ENCODE assay signal across 30 cellular contexts in genomic region chr19:42548545-42548944, GRCh38. TPM values are rescaled to one million over a fixed set of nuclear protein-coding genes. Genes with fewer than 3 reads are reported as not detected.
"Had no signal": no experiment of that assay in that cellular context is flagged by ENCODE, and none has a peak within 500 bp of the region (broad histone marks: within the 10 kb centered on the region; RNA-seq: fewer than 3 reads in every experiment).

No MANE protein-coding gene starts in this region.

- DNase-seq: activated CD4-positive, alpha-beta T cell treated with anti-CD3 and anti-CD28 coated beads, Interleukin-2, amount 10 ng/mL, durations not matched to agents 7 days and 5 days; activated CD4-positive, CD25-positive, alpha-beta regulatory T cell treated with anti-CD3 and anti-CD28 coated beads, Interleukin-2, amount 50 U/mL, for 72 hours; activated CD8-positive, alpha-beta memory T cell treated with anti-CD3 and anti-CD28 coated beads, Interleukin-2, amount 10 ng/mL, durations not matched to agents 7 days and 5 days; activated CD8-positive, alpha-beta T cell treated with anti-CD3 and anti-CD28 coated beads for 36 hours; activated effector memory CD4-positive, alpha-beta T cell treated with anti-CD3 and anti-CD28 coated beads, Interleukin-2, amount 50 U/mL, for 16 hours; activated naive CD4-positive, alpha-beta T cell treated with anti-CD3 and anti-CD28 coated beads, Interleukin-2, amount 10 ng/mL, durations not matched to agents 7 days and 5 days; activated naive CD8-positive, alpha-beta T cell treated with anti-CD3 and anti-CD28 coated beads, Interleukin-2, amount 50 U/mL, for 24 hours; activated T-cell treated with anti-CD3 and anti-CD28 coated beads for 4 hours; cerebellar nuclear complex; cortex of kidney; endodermal cell; esophagus squamous epithelium; gastrocnemius medialis; hypothalamus; left colon; ovary; stimulated activated CD4-positive, alpha-beta T cell treated with anti-CD3 and anti-CD28 coated beads, Interleukin-4, amount 100 ng/mL, for 24 hours; stimulated activated naive CD8-positive, alpha-beta T cell treated with anti-CD3 and anti-CD28 coated beads, Interleukin-15, Interleukin-2, amounts not matched to agents 100 U/mL and 50 U/mL, for 24 hours; WERI-Rb-1 had no signal

- H3K4me3 ChIP-seq: esophagus squamous epithelium, gastrocnemius medialis, ovary, prostate gland, right atrium auricular region had no signal

- ATAC-seq: activated CD8-positive, alpha-beta memory T cell treated with anti-CD3 and anti-CD28 coated beads, Interleukin-2, amount 10 ng/mL, durations not matched to agents 7 days and 5 days; activated CD8-positive, alpha-beta T cell treated with anti-CD3 and anti-CD28 coated beads for 36 hours; activated naive CD8-positive, alpha-beta T cell treated with anti-CD3 and anti-CD28 coated beads, Interleukin-2, amount 50 U/mL, for 24 hours; gastrocnemius medialis; stimulated activated naive CD8-positive, alpha-beta T cell treated with anti-CD3 and anti-CD28 coated beads, Interleukin-15, Interleukin-2, amounts not matched to agents 100 U/mL and 50 U/mL, for 24 hours had no signal

- H3K27me3 ChIP-seq: gastrocnemius medialis, ovary, right atrium auricular region had no signal

- H3K27ac ChIP-seq: esophagus squamous epithelium, gastrocnemius medialis, neutrophil, ovary, prostate gland, right atrium auricular region, WERI-Rb-1 had no signal

- H3K4me1 ChIP-seq: esophagus squamous epithelium, gastrocnemius medialis, prostate gland, right atrium auricular region had no signal

- H3K36me3 ChIP-seq: esophagus squamous epithelium, gastrocnemius medialis, neutrophil, ovary, prostate gland, right atrium auricular region, WERI-Rb-1 had no signal

- H3K9me3 ChIP-seq: gastrocnemius medialis, neutrophil, ovary, prostate gland, right atrium auricular region had no signal

- H3K36me3 Mint-ChIP-seq: activated CD8-positive, alpha-beta memory T cell treated with anti-CD3 and anti-CD28 coated beads, Interleukin-2, amount 10 ng/mL, durations not matched to agents 7 days and 5 days; activated naive CD4-positive, alpha-beta T cell treated with anti-CD3 and anti-CD28 coated beads, Interleukin-2, amount 10 ng/mL, durations not matched to agents 7 days and 5 days had no signal

- FAIRE-seq: islet of Langerhans, TTC549 had no signal

- H3K27ac Mint-ChIP-seq: activated CD4-positive, alpha-beta T cell treated with anti-CD3 and anti-CD28 coated beads, Interleukin-2, amount 10 ng/mL, durations not matched to agents 7 days and 5 days; activated CD8-positive, alpha-beta memory T cell treated with anti-CD3 and anti-CD28 coated beads, Interleukin-2, amount 10 ng/mL, durations not matched to agents 7 days and 5 days; activated CD8-positive, alpha-beta T cell treated with anti-CD3 and anti-CD28 coated beads for 36 hours; activated naive CD4-positive, alpha-beta T cell treated with anti-CD3 and anti-CD28 coated beads, Interleukin-2, amount 10 ng/mL, durations not matched to agents 7 days and 5 days; activated naive CD8-positive, alpha-beta T cell treated with anti-CD3 and anti-CD28 coated beads, Interleukin-2, amount 50 U/mL, for 24 hours; endodermal cell; memory B cell; nephron had no signal

RNA-seq across cellular contexts. Expression of gene CEACAM1, which starts 20.3 kb away (rescaled TPM):
- total RNA-seq: myocyte had no signal

RNA-seq across cellular contexts. Expression of gene CEACAM8, which starts 46.2 kb away (rescaled TPM):
- total RNA-seq: activated CD4-positive, alpha-beta T cell treated with anti-CD3 and anti-CD28 coated beads, Interleukin-2, amount 10 ng/mL, durations not matched to agents 7 days and 5 days; activated CD8-positive, alpha-beta memory T cell treated with anti-CD3 and anti-CD28 coated beads, Interleukin-2, amount 10 ng/mL, durations not matched to agents 7 days and 5 days; activated CD8-positive, alpha-beta T cell treated with anti-CD3 and anti-CD28 coated beads for 36 hours; endodermal cell; esophagus squamous epithelium; gastrocnemius medialis; lower leg skin; mononuclear cell; myocyte; ovary; prostate gland; right atrium auricular region; ureter had no signal
- polyA plus RNA-seq: ovary had no signal
